ENCODE assay signal across 8 cellular contexts in genomic region chrX:40732499-40732898, GRCh38. TPM values are rescaled to one million over a fixed set of nuclear protein-coding genes. Genes with fewer than 3 reads are reported as not detected.
DNase-seq lines count a peak whose midpoint lies in the region; ATAC-seq, FAIRE-seq and TF ChIP-seq lines count a peak whose summit lies in the region.
"Not testable (repeated sequence)": the region's sequence is repeated elsewhere in the genome, so short reads cannot be mapped to it uniquely, and the experiment has no call there.

No MANE protein-coding gene starts in this region.

- not testable (repeated sequence) for H3K23ac ChIP-seq in H1 (ENCODE audit: insufficient read length)

- not testable (repeated sequence) for TF ChIP-seq EP300 in H1 (IDR thresholded peaks at IDR 0.05; ENCODE audit: borderline replicate concordance in 1 of 2, low read depth in 2 of 2, low read length in 2 of 2)

- H3K36me3 ChIP-seq in HEK293 (ENCODE audit: control insufficient read depth in 2 of 2, insufficient read depth in 1 of 2, low read length in 2 of 2); SU-DHL-6 (ENCODE audit: low read length): not testable (repeated sequence)
- peaks cover 0 to 29% (median 4%) of the 10 kb centered on the region in 4 experiments; a peak in 3 of 8 replicates for H3K36me3 ChIP-seq in H1 (ENCODE audit: control insufficient read depth in 2 of 4, insufficient read depth in 4 of 4, low read length in 3 of 4)

- not testable (repeated sequence) for H3K27ac ChIP-seq in CD4-positive, alpha-beta T cell (ENCODE audit: low read depth, low read length); HEK293 (ENCODE audit: extremely low read depth, low read depth, low read length); SU-DHL-6 (ENCODE audit: low read depth, low read length); H1 (ENCODE audit: low read depth, low read length)

- not testable (repeated sequence) for H3K27me3 ChIP-seq in CD4-positive, alpha-beta T cell (ENCODE audit: control insufficient read depth, insufficient read depth, low read length); SU-DHL-6 (ENCODE audit: low read length); H1 (replicated peaks in 1 of 4; ENCODE audit: control insufficient read depth in 3 of 4, extremely low read depth in 1 of 4, insufficient read depth in 3 of 4, low read length in 3 of 4)

- H3K23me2 ChIP-seq in H1 (ENCODE audit: low read depth, low read length), result not testable (repeated sequence)

- not testable (repeated sequence) for H3K56ac ChIP-seq in H1 (replicated peaks; ENCODE audit: insufficient read length, low read depth, low read length)

- not testable (repeated sequence) for H3F3A ChIP-seq in SU-DHL-6 (ENCODE audit: insufficient read depth)

- H4K20me1 ChIP-seq in SU-DHL-6 (ENCODE audit: low read depth, low read length), result not testable (repeated sequence)
- H4K20me1 ChIP-seq in H1 (replicated peaks in 1 of 2; ENCODE audit: control insufficient read depth in 1 of 2, insufficient read depth in 2 of 2, low read length in 2 of 2), result peaks cover 6 to 13% of the 10 kb centered on the region in 2 experiments

- not testable (repeated sequence) for H2BK15ac ChIP-seq in H1 (ENCODE audit: low read length)

- not testable (repeated sequence) for H3K4ac ChIP-seq in H1 (replicated peaks; ENCODE audit: insufficient read length, low read depth, low read length)

- H3K9me2 ChIP-seq in SU-DHL-6 (replicated peaks; ENCODE audit: insufficient read depth, low read length), result not testable (repeated sequence)

- H3K79me2 ChIP-seq in SU-DHL-6 (ENCODE audit: insufficient read depth, low read length) (peaks cover 70% of the 10 kb centered on the region), H1 (ENCODE audit: control insufficient read depth in 1 of 2, insufficient read depth in 2 of 2, low read length in 2 of 2) (peaks cover 36 to 79% of the 10 kb centered on the region in 2 experiments)

- H3K27me3 Mint-ChIP-seq in CD4-positive, alpha-beta T cell; activated CD8-positive, alpha-beta T cell treated with anti-CD3 and anti-CD28 coated beads, Interleukin-2, amount 10 ng/mL, durations not matched to agents 7 days and 5 days (ENCODE audit: low read depth); activated naive CD8-positive, alpha-beta T cell treated with anti-CD3 and anti-CD28 coated beads for 36 hours; natural killer cell (ENCODE audit: low read depth in 2 of 2); type B pancreatic cell: not testable (repeated sequence)

- not testable (repeated sequence) for H3K79me1 ChIP-seq in H1 (ENCODE audit: low read depth, low read length)

- H4K91ac ChIP-seq in H1 (replicated peaks; ENCODE audit: insufficient read length, low read length), result not testable (repeated sequence)

- POLR2A ChIA-PET in CD4-positive, alpha-beta T cell (lab: Charles Lee); HEK293 (lab: Yijun Ruan, JAX); activated CD8-positive, alpha-beta T cell treated with anti-CD3 and anti-CD28 coated beads, Interleukin-2, amount 10 ng/mL, durations not matched to agents 7 days and 5 days (lab: Charles Lee); H1 (lab: Charles Lee; ENCODE audit: partially characterized antibody): not testable (repeated sequence)

- H3K18ac ChIP-seq in H1 (ENCODE audit: extremely low read depth, low read length), result not testable (repeated sequence)

- ATAC-seq in CD4-positive, alpha-beta T cell (ENCODE audit: poor library complexity); activated CD8-positive, alpha-beta T cell treated with anti-CD3 and anti-CD28 coated beads, Interleukin-2, amount 10 ng/mL, durations not matched to agents 7 days and 5 days; natural killer cell: not testable (repeated sequence)

- not testable (repeated sequence) for H4K8ac ChIP-seq in H1 (ENCODE audit: extremely low read depth, insufficient read depth, low read length)

- H2BK5ac ChIP-seq in H1 (ENCODE audit: low read depth, low read length), result not testable (repeated sequence)

- not testable (repeated sequence) for H3K9ac ChIP-seq in SU-DHL-6 (ENCODE audit: low read length); H1 (replicated peaks in 1 of 4; ENCODE audit: extremely low read depth in 1 of 4, low read depth in 3 of 4, low read length in 3 of 4)

- H3K9me3 Mint-ChIP-seq in CD4-positive, alpha-beta T cell; activated CD8-positive, alpha-beta T cell treated with anti-CD3 and anti-CD28 coated beads, Interleukin-2, amount 10 ng/mL, durations not matched to agents 7 days and 5 days (ENCODE audit: insufficient read depth); activated naive CD8-positive, alpha-beta T cell treated with anti-CD3 and anti-CD28 coated beads for 36 hours; natural killer cell; type B pancreatic cell: not testable (repeated sequence)

- H3K27ac Mint-ChIP-seq in CD4-positive, alpha-beta T cell, result peak overlapping the region; percentile 98
- peak overlapping the region; percentile 32 for H3K27ac Mint-ChIP-seq in activated CD8-positive, alpha-beta T cell treated with anti-CD3 and anti-CD28 coated beads, Interleukin-2, amount 10 ng/mL, durations not matched to agents 7 days and 5 days
- H3K27ac Mint-ChIP-seq in activated naive CD8-positive, alpha-beta T cell treated with anti-CD3 and anti-CD28 coated beads for 36 hours, result peak overlapping the region; percentile 40
- H3K27ac Mint-ChIP-seq in natural killer cell, result peak overlapping the region in 1 of 2 donors; percentile 12
- H3K27ac Mint-ChIP-seq in type B pancreatic cell, result not testable (repeated sequence)

- H3K4me3 Mint-ChIP-seq in CD4-positive, alpha-beta T cell, result peak overlapping the region; percentile 63
- H3K4me3 Mint-ChIP-seq in activated CD8-positive, alpha-beta T cell treated with anti-CD3 and anti-CD28 coated beads, Interleukin-2, amount 10 ng/mL, durations not matched to agents 7 days and 5 days, result peak overlapping the region; percentile 9
- peak overlapping the region; percentile 5 for H3K4me3 Mint-ChIP-seq in activated naive CD8-positive, alpha-beta T cell treated with anti-CD3 and anti-CD28 coated beads for 36 hours
- H3K4me3 Mint-ChIP-seq in natural killer cell (peak overlapping the region; percentile 39), type B pancreatic cell (peak overlapping the region; percentile 32)

- peaks cover 75% of the 10 kb centered on the region for H3K4me1 Mint-ChIP-seq in CD4-positive, alpha-beta T cell (ENCODE audit: low read depth)
- peaks cover 55% of the 10 kb centered on the region for H3K4me1 Mint-ChIP-seq in activated CD8-positive, alpha-beta T cell treated with anti-CD3 and anti-CD28 coated beads, Interleukin-2, amount 10 ng/mL, durations not matched to agents 7 days and 5 days (ENCODE audit: low read depth)
- peaks cover 48% of the 10 kb centered on the region for H3K4me1 Mint-ChIP-seq in activated naive CD8-positive, alpha-beta T cell treated with anti-CD3 and anti-CD28 coated beads for 36 hours
- H3K4me1 Mint-ChIP-seq in natural killer cell, result peaks cover 48 to 52% of the 10 kb centered on the region in 2 donors
- peaks cover 22% of the 10 kb centered on the region for H3K4me1 Mint-ChIP-seq in type B pancreatic cell (ENCODE audit: unreplicated experiment)

- TF ChIP-seq RAD21 in H1 (IDR thresholded peaks at IDR 0.05 in 1 of 2, conservative IDR thresholded peaks at IDR 0.05 in 1 of 2; ENCODE audit: low read depth in 2 of 2, low read length in 2 of 2), result not testable (repeated sequence)

- not testable (repeated sequence) for DNase-seq in CD4-positive, alpha-beta T cell; activated CD8-positive, alpha-beta T cell treated with anti-CD3 and anti-CD28 coated beads, Interleukin-2, amount 10 ng/mL, durations not matched to agents 7 days and 5 days; activated naive CD8-positive, alpha-beta T cell treated with anti-CD3 and anti-CD28 coated beads for 36 hours; H1 (ENCODE audit: low read depth in 1 of 2, low spot score in 2 of 2); natural killer cell; type B pancreatic cell (ENCODE audit: extremely low spot score, unreplicated experiment)

- not testable (repeated sequence) for H2AFZ ChIP-seq in SU-DHL-6 (ENCODE audit: low read depth, low read length, severe bottlenecking); H1 (ENCODE audit: low read length)

- H2BK12ac ChIP-seq in H1 (ENCODE audit: low read depth, low read length), result not testable (repeated sequence)

- H3K9me3 ChIP-seq in CD4-positive, alpha-beta T cell (ENCODE audit: control insufficient read depth, low read length); HEK293 (ENCODE audit: control insufficient read depth, insufficient read depth, low read depth, low read length); SU-DHL-6 (ENCODE audit: insufficient read depth, low read length); H1 (ENCODE audit: insufficient read depth in 2 of 2, low read depth in 1 of 2, low read length in 1 of 2): not testable (repeated sequence)

- not testable (repeated sequence) for H2AK5ac ChIP-seq in H1 (ENCODE audit: low read depth, low read length)

- CTCF ChIA-PET in CD4-positive, alpha-beta T cell (lab: Charles Lee); activated CD8-positive, alpha-beta T cell treated with anti-CD3 and anti-CD28 coated beads, Interleukin-2, amount 10 ng/mL, durations not matched to agents 7 days and 5 days (lab: Charles Lee): not testable (repeated sequence)
- CTCF ChIA-PET in HEK293 (lab: Yijun Ruan, JAX), result interaction anchor here (0.7 to 1.4 kb wide), 3 partner anchors 61 to 160 kb away, joined by 3 to 6 read pairs (median 3); no protein-coding TSS in a partner anchor
- CTCF ChIA-PET in H1 (lab: Charles Lee; ENCODE audit: partially characterized antibody), result interaction anchor here (0.6 kb wide), 1 partner anchor 99 kb away, joined by 4 read pairs; no protein-coding TSS in a partner anchor

- not testable (repeated sequence) for H2BK20ac ChIP-seq in H1 (ENCODE audit: low read length)

- WGBS in H1 (ENCODE audit: extremely low coverage in 1 of 2, insufficient coverage in 1 of 2, insufficient read length in 1 of 2, insufficient replicate concordance in 2 of 2, low coverage in 1 of 2, low lambda C conversion rate in 2 of 2, missing lambda C conversion rate in 1 of 2), 2 experiments, result 93% methylated on average over 4 of the region's 5 CpGs; no CpG with 5 or more reads in 1 of the 2 experiments

- H3K4me2 ChIP-seq in SU-DHL-6 (ENCODE audit: low read depth, low read length, poor library complexity, severe bottlenecking), result peak overlapping the region; percentile 95
- peak overlapping the region; percentile 70 to 90; a peak in 3 of 4 replicates for H3K4me2 ChIP-seq in H1 (ENCODE audit: insufficient read depth in 1 of 2, low read depth in 2 of 2, low read length in 2 of 2)

- H3K36me3 Mint-ChIP-seq in CD4-positive, alpha-beta T cell (ENCODE audit: low read depth), result peaks cover 52% of the 10 kb centered on the region
- H3K36me3 Mint-ChIP-seq in activated CD8-positive, alpha-beta T cell treated with anti-CD3 and anti-CD28 coated beads, Interleukin-2, amount 10 ng/mL, durations not matched to agents 7 days and 5 days (ENCODE audit: low read depth), result peaks cover 26% of the 10 kb centered on the region
- H3K36me3 Mint-ChIP-seq in activated naive CD8-positive, alpha-beta T cell treated with anti-CD3 and anti-CD28 coated beads for 36 hours, result peaks cover 23% of the 10 kb centered on the region
- not testable (repeated sequence) for H3K36me3 Mint-ChIP-seq in natural killer cell, type B pancreatic cell

- intact Hi-C loops in CD4-positive, alpha-beta T cell (cut with DNase I, micrococcal nuclease), result loop anchor here (5.0 to 10.0 kb wide), 3 partner anchors 48 to 62 kb away; no protein-coding TSS in a partner anchor
- intact Hi-C loops in natural killer cell (cut with micrococcal nuclease), result loop anchor here (10.0 kb wide), 1 partner anchor 352 kb away; the partner anchor contains the start of gene USP9X

- H3K4me3 ChIP-seq in HEK293 (ENCODE audit: low read depth, low read length); SU-DHL-6 (ENCODE audit: insufficient read depth, low read length, poor library complexity, severe bottlenecking): not testable (repeated sequence)
- peak overlapping the region in 2 of 4 experiments; percentile 62 to 95; a peak in 3 of 8 replicates for H3K4me3 ChIP-seq in H1 (ENCODE audit: extremely low read depth in 1 of 4, insufficient read depth in 2 of 4, low read depth in 3 of 4, low read length in 4 of 4)

- peaks cover 23% of the 10 kb centered on the region for H3K4me1 ChIP-seq in HEK293 (ENCODE audit: control insufficient read depth, insufficient read depth, low read length)
- not testable (repeated sequence) for H3K4me1 ChIP-seq in H1 (replicated peaks in 1 of 4; ENCODE audit: control insufficient read depth in 3 of 4, insufficient read depth in 4 of 4, low read length in 3 of 4)

- FAIRE-seq in H1 (lab: Jason Lieb, UNC), result not testable (repeated sequence)

- TF ChIP-seq POLR2A in H1 (IDR thresholded peaks at IDR 0.05; ENCODE audit: control extremely low read depth in 1 of 2, low read depth in 2 of 2, low read length in 2 of 2), result not testable (repeated sequence)

- not testable (repeated sequence) for TF ChIP-seq CTCF in CD4-positive, alpha-beta T cell (IDR thresholded peaks at IDR 0.05); HEK293 (tag by site-specific recombination; IDR thresholded peaks at IDR 0.05); SU-DHL-6 (IDR thresholded peaks at IDR 0.05; ENCODE audit: insufficient read depth, low read length, poor library complexity, severe bottlenecking); H1 (IDR thresholded peaks at IDR 0.05; ENCODE audit: control extremely low read depth in 1 of 3, insufficient read depth in 1 of 3, low read depth in 1 of 3, low read length in 3 of 3); natural killer cell (IDR thresholded peaks at IDR 0.05); type B pancreatic cell (conservative IDR thresholded peaks at IDR 0.05)

- not testable (repeated sequence) for H3K14ac ChIP-seq in H1 (ENCODE audit: insufficient read length)

- H4K5ac ChIP-seq in H1 (ENCODE audit: insufficient read length, low read depth, low read length), result not testable (repeated sequence)

- H2BK120ac ChIP-seq in H1 (replicated peaks; ENCODE audit: low read depth, low read length), result not testable (repeated sequence)

RNA-seq across cellular contexts. Expression of gene MED14, which starts 2.8 kb away (rescaled TPM):
- total RNA-seq in CD4-positive, alpha-beta T cell, result 10 to 100 TPM; 59.9 to 67.7 TPM
- total RNA-seq in activated CD8-positive, alpha-beta T cell treated with anti-CD3 and anti-CD28 coated beads, Interleukin-2, amount 10 ng/mL, durations not matched to agents 7 days and 5 days, result 10 to 100 TPM; 40.8 to 41.3 TPM
- 10 to 100 TPM; 38.8 to 41.4 TPM for total RNA-seq in activated naive CD8-positive, alpha-beta T cell treated with anti-CD3 and anti-CD28 coated beads for 36 hours
- total RNA-seq in H1 (2021; fragmentation: NEBNext Ultra II Directional; extraction: Animal tissue kit (Norgen Biotek cat#: 25700)), result 117 and 122 TPM in 2 replicates
- polyA plus RNA-seq in H1 (2011; rRNA removed), result 73.0 and 79.7 TPM in 2 replicates
- 73.3 TPM for polyA plus RNA-seq in H1 (2011; cell fraction: cytosol; rRNA removed)
- 190 TPM for polyA plus RNA-seq in H1 (2011; cell fraction: nucleus; rRNA removed)
- polyA plus RNA-seq in H1 (2012, experiment 1 of 2), result 62.3 to 102 TPM (median 78.1 TPM) in 4 replicates
- polyA plus RNA-seq in H1 (2012, experiment 2 of 2), result 5.8 TPM
- 51.2 TPM for polyA plus RNA-seq in H1 (2013, experiment 1 of 2)
- polyA plus RNA-seq in H1 (2013, experiment 2 of 2), result 47.1 TPM
- 129 and 130 TPM in 2 replicates for polyA minus RNA-seq in H1 (2011; rRNA and poly(A)+ RNA removed)
- 104 TPM for polyA minus RNA-seq in H1 (2011; cell fraction: cytosol; rRNA and poly(A)+ RNA removed)
- polyA minus RNA-seq in H1 (2011; cell fraction: nucleus; rRNA and poly(A)+ RNA removed), result 247 TPM
- total RNA-seq in natural killer cell (10 to 100 TPM; 55.3 to 79.1 (median 66.1) TPM), type B pancreatic cell (ENCODE audit: low replicate concordance) (43.5 and 46.2 TPM in 2 replicates)

Comparison
In these comparisons a context has a peak if more than half of its experiments do, and no peak if none do; other contexts are left out.
1. H3K4me3 Mint-ChIP-seq: peak in every context shown above with its lines; median percentile 63 in CD4-positive, alpha-beta T cell; 39 in natural killer cell; 32 in type B pancreatic cell; 9 in activated CD8-positive, alpha-beta T cell treated with anti-CD3 and anti-CD28 coated beads, Interleukin-2, amount 10 ng/mL, durations not matched to agents 7 days and 5 days; 5 in activated naive CD8-positive, alpha-beta T cell treated with anti-CD3 and anti-CD28 coated beads for 36 hours.